36 cellular contexts compared by ENCODE assay signal in genomic region chr21:44623575-44623974, GRCh38. TPM values are rescaled to one million over a fixed set of nuclear protein-coding genes. Genes with fewer than 3 reads are reported as not detected.
"Had no signal": no experiment of that assay in that cellular context is flagged by ENCODE, and none has a peak within 500 bp of the region (broad histone marks: within the 10 kb centered on the region; RNA-seq: fewer than 3 reads in every experiment).

No MANE protein-coding gene starts in this region.

- H3K27ac ChIP-seq: neutrophil, pancreas, prostate gland, skin epidermis, spleen, thoracic aorta, thyroid gland, tibial nerve, upper lobe of left lung, vagina had no signal

- H3K4me3 ChIP-seq: pancreas, prostate gland, skin epidermis, smooth muscle cell, spleen, thoracic aorta, thyroid gland, tibial nerve, upper lobe of left lung, vagina had no signal

- ATAC-seq: naive thymus-derived CD8-positive, alpha-beta T cell; natural killer cell treated with Interleukin-12 subunit alpha and Interleukin-12 subunit beta and Interleukin-15 and Interleukin-18, amount 100 ng/mL, for 72 hours; pancreas; right cardiac atrium; sciatic nerve; stimulated activated memory B cell treated with anti-CD40 and anti-IgM and Interleukin-4, amounts not matched to agents 10 μg/mL and 1 μg/mL and 100 μg/mL, for 72 hours; stimulated activated naive CD8-positive, alpha-beta T cell treated with anti-CD3 and anti-CD28 coated beads, Interleukin-15, amount 100 ng/mL, for 72 hours; stimulated activated naive CD8-positive, alpha-beta T cell treated with anti-CD3 and anti-CD28 coated beads, Interleukin-15, Interleukin-2, amounts not matched to agents 100 U/mL and 50 U/mL, for 24 hours had no signal

- H3K4me2 ChIP-seq: smooth muscle cell had no signal

- H3K9me3 ChIP-seq: neutrophil, pancreas, prostate gland, thyroid gland had no signal

- H3K27me3 ChIP-seq: pancreas, thyroid gland, upper lobe of left lung, vagina had no signal

- H3K4me1 ChIP-seq: pancreas, prostate gland, thyroid gland, tibial nerve, upper lobe of left lung, vagina had no signal

- DNase-seq: naive thymus-derived CD8-positive, alpha-beta T cell; nephron progenitor cell; nucleus accumbens; pancreas; right cardiac atrium; spleen; stimulated activated CD4-positive, alpha-beta T cell treated with anti-CD3 and anti-CD28 coated beads, Interleukin-12 subunit alpha, Interleukin-12 subunit beta, amount 100 ng/mL, for 4 hours; stimulated activated CD4-positive, alpha-beta T cell treated with anti-CD3 and anti-CD28 coated beads, Interleukin-1b, Interleukin-23, amount 100 ng/mL, for 48 hours; stimulated activated CD4-positive, alpha-beta T cell treated with anti-CD3 and anti-CD28 coated beads, Interleukin-4, amount 100 ng/mL, for 1 hour; stimulated activated CD4-positive, alpha-beta T cell treated with anti-CD3 and anti-CD28 coated beads, Interleukin-4, amount 100 ng/mL, for 4 hours; stimulated activated CD8-positive, alpha-beta memory T cell treated with anti-CD3 and anti-CD28 coated beads, Interleukin-4, amount 100 ng/mL, for 48 hours; stimulated activated naive CD4-positive, alpha-beta T cell; stimulated activated naive CD8-positive, alpha-beta T cell treated with anti-CD3 and anti-CD28 coated beads, Interleukin-15, amount 100 ng/mL, for 72 hours; stimulated activated naive CD8-positive, alpha-beta T cell treated with anti-CD3 and anti-CD28 coated beads, Interleukin-15, Interleukin-2, amounts not matched to agents 100 U/mL and 50 U/mL, for 24 hours; substantia nigra; thyroid gland; trophoblast cell; upper lobe of left lung had no signal

- H3K36me3 ChIP-seq: neutrophil, pancreas, prostate gland, spleen, thoracic aorta, thyroid gland, tibial nerve, upper lobe of left lung, vagina had no signal

- FAIRE-seq: pancreas, urothelium cell line had no signal

RNA-seq across cellular contexts. Expression of gene KRTAP10-9, which starts 3.3 kb away (rescaled TPM):
- total RNA-seq: naive thymus-derived CD8-positive, alpha-beta T cell; natural killer cell treated with Interleukin-12 subunit alpha and Interleukin-12 subunit beta and Interleukin-15 and Interleukin-18, amount 100 ng/mL, for 72 hours; neural crest cell; omental fat pad; osteocyte; pancreas; posterior vena cava; prostate gland; pulmonary artery endothelial cell; right cardiac atrium; sciatic nerve; smooth muscle cell; spleen; temporal lobe; thoracic aorta; thyroid gland; tibial nerve; upper lobe of left lung; ureter; vagina had no signal
- polyA plus RNA-seq: naive thymus-derived CD8-positive, alpha-beta T cell; pancreas; right cardiac atrium; smooth muscle cell; spleen had no signal

RNA-seq across cellular contexts. Expression of gene KRTAP10-8, which starts 11.7 kb away (rescaled TPM):
- total RNA-seq: naive thymus-derived CD8-positive, alpha-beta T cell; natural killer cell treated with Interleukin-12 subunit alpha and Interleukin-12 subunit beta and Interleukin-15 and Interleukin-18, amount 100 ng/mL, for 72 hours; neural crest cell; omental fat pad; osteocyte; pancreas; posterior vena cava; prostate gland; pulmonary artery endothelial cell; right cardiac atrium; sciatic nerve; smooth muscle cell; spleen; temporal lobe; thoracic aorta; thyroid gland; tibial nerve; upper lobe of left lung; ureter; vagina had no signal
- polyA plus RNA-seq: naive thymus-derived CD8-positive, alpha-beta T cell; pancreas; right cardiac atrium; smooth muscle cell; spleen had no signal

RNA-seq across cellular contexts. Expression of gene KRTAP10-10, which starts 13.6 kb away (rescaled TPM):
- total RNA-seq: naive thymus-derived CD8-positive, alpha-beta T cell; natural killer cell treated with Interleukin-12 subunit alpha and Interleukin-12 subunit beta and Interleukin-15 and Interleukin-18, amount 100 ng/mL, for 72 hours; neural crest cell; omental fat pad; osteocyte; pancreas; posterior vena cava; prostate gland; pulmonary artery endothelial cell; right cardiac atrium; sciatic nerve; smooth muscle cell; spleen; temporal lobe; thoracic aorta; thyroid gland; tibial nerve; upper lobe of left lung; ureter; vagina had no signal
- polyA plus RNA-seq: naive thymus-derived CD8-positive, alpha-beta T cell; pancreas; right cardiac atrium; smooth muscle cell; spleen had no signal

RNA-seq across cellular contexts. Expression of gene KRTAP10-11, which starts 22.6 kb away (rescaled TPM):
- total RNA-seq: naive thymus-derived CD8-positive, alpha-beta T cell; natural killer cell treated with Interleukin-12 subunit alpha and Interleukin-12 subunit beta and Interleukin-15 and Interleukin-18, amount 100 ng/mL, for 72 hours; neural crest cell; omental fat pad; osteocyte; pancreas; posterior vena cava; prostate gland; pulmonary artery endothelial cell; right cardiac atrium; sciatic nerve; smooth muscle cell; spleen; temporal lobe; thoracic aorta; thyroid gland; tibial nerve; upper lobe of left lung; ureter; vagina had no signal
- polyA plus RNA-seq: naive thymus-derived CD8-positive, alpha-beta T cell; pancreas; right cardiac atrium; smooth muscle cell; spleen had no signal

RNA-seq across cellular contexts. Expression of gene KRTAP10-7, which starts 23.2 kb away (rescaled TPM):
- total RNA-seq: naive thymus-derived CD8-positive, alpha-beta T cell; natural killer cell treated with Interleukin-12 subunit alpha and Interleukin-12 subunit beta and Interleukin-15 and Interleukin-18, amount 100 ng/mL, for 72 hours; neural crest cell; omental fat pad; osteocyte; pancreas; posterior vena cava; prostate gland; pulmonary artery endothelial cell; right cardiac atrium; sciatic nerve; smooth muscle cell; spleen; temporal lobe; thoracic aorta; thyroid gland; tibial nerve; upper lobe of left lung; ureter; vagina had no signal
- polyA plus RNA-seq: naive thymus-derived CD8-positive, alpha-beta T cell; pancreas; right cardiac atrium; smooth muscle cell; spleen had no signal
